Comparison of ENCODE assay signal across 9 cellular contexts in genomic region chr2:46275995-46276394, GRCh38. TPM values are rescaled to one million over a fixed set of nuclear protein-coding genes. Genes with fewer than 3 reads are reported as not detected.
DNase-seq lines count a peak whose midpoint lies in the region; ATAC-seq and TF ChIP-seq lines count a peak whose summit lies in the region.
"Had no signal": no experiment of that assay in that cellular context is flagged by ENCODE, and none has a peak within 500 bp of the region (broad histone marks: within the 10 kb centered on the region; RNA-seq: fewer than 3 reads in every experiment).

No MANE protein-coding gene starts in this region.

- CTCF ChIA-PET in Calu3 (lab: Charles Lee) = no interaction called here

- TF ChIP-seq POLR2A in esophagus squamous epithelium (IDR thresholded peaks at IDR 0.05) = no peak

- intact Hi-C loops in esophagus squamous epithelium (cut with DNase I) (no loop called here), Calu3 (cut with micrococcal nuclease; ENCODE audit: unreplicated experiment) (no loop called here)

- no peaks in the 10 kb centered on the region for H3K9me3 Mint-ChIP-seq in Calu3 (ENCODE audit: low read depth, unreplicated experiment)

- WGBS in esophagus squamous epithelium, 2 donors = 58% methylated on average over 15 of the region's 20 CpGs; no CpG with 5 or more reads in 1 of the 2 donors

- peak; percentile 17 for DNase-seq in stimulated activated CD4-positive, alpha-beta T cell treated with anti-CD3 and anti-CD28 coated beads, Interleukin-15, amount 100 ng/mL, for 24 hours
- DNase-seq in stimulated activated CD4-positive, alpha-beta T cell treated with anti-CD3 and anti-CD28 coated beads, Interleukin-4, amount 100 ng/mL, for 24 hours = no peak
- DNase-seq in esophagus squamous epithelium (lab: John Stamatoyannopoulos, UW) (no peak), midbrain (lab: John Stamatoyannopoulos, UW) (no peak), SHP77 (lab: John Stamatoyannopoulos, UW) (no peak), Calu3 (no peak)
- DNase-seq: NCI-H510A treated with DMSO at 0.1 percent for 48 hours had no signal

- H3K4me3 ChIP-seq in esophagus squamous epithelium (peak overlapping the region in 1 of 4 donors; percentile 32), mucosa of rectum (ENCODE audit: low read length in 2 of 2) (no peak overlapping the region)

- H3K27me3 ChIP-seq in esophagus squamous epithelium (no peaks in the 10 kb centered on the region), mucosa of rectum (ENCODE audit: control insufficient read depth in 2 of 2, insufficient read depth in 2 of 2, low read length in 2 of 2) (no peaks in the 10 kb centered on the region)

- H3K9ac ChIP-seq in mucosa of rectum (ENCODE audit: low read depth in 1 of 2, low read length in 2 of 2) = no peak overlapping the region

- H3K9me3 ChIP-seq in esophagus squamous epithelium (no peaks in the 10 kb centered on the region), mucosa of rectum (ENCODE audit: control insufficient read depth in 2 of 2, low read length in 2 of 2) (no peaks in the 10 kb centered on the region)

- H3K4me1 Mint-ChIP-seq in Calu3 (ENCODE audit: low read depth, unreplicated experiment) = peaks cover 9% of the 10 kb centered on the region

- H3K27ac ChIP-seq in esophagus squamous epithelium = peak overlapping the region in 3 of 4 donors; percentile 64 to 73 (median 69)
- H3K27ac ChIP-seq in mucosa of rectum (ENCODE audit: low read depth in 2 of 2, low read length in 2 of 2) = peak overlapping the region; percentile 24 to 32

- H3K36me3 ChIP-seq in esophagus squamous epithelium (no peaks in the 10 kb centered on the region), mucosa of rectum (ENCODE audit: control insufficient read depth in 2 of 2, insufficient read depth in 2 of 2, low read length in 2 of 2) (no peaks in the 10 kb centered on the region)

- no peak overlapping the region for H3K27ac Mint-ChIP-seq in Calu3 (ENCODE audit: unreplicated experiment)

- no peaks in the 10 kb centered on the region for H3K36me3 Mint-ChIP-seq in Calu3 (ENCODE audit: insufficient read depth, unreplicated experiment)

- no TSS peak for BruUV-seq in Calu3 (replicated peaks; lab: Mats Ljungman, UMichigan)

- H3K4me1 ChIP-seq in esophagus squamous epithelium (peaks cover 0 to 33% (median 13%) of the 10 kb centered on the region in 3 donors), mucosa of rectum (ENCODE audit: control insufficient read depth in 2 of 2, insufficient read depth in 2 of 2, low read length in 2 of 2) (peaks cover 0 to 2% of the 10 kb centered on the region in 2 donors)

- no peak overlapping the region for H3K4me3 Mint-ChIP-seq in Calu3 (ENCODE audit: low read depth, unreplicated experiment)

- ATAC-seq in HG03565 (IDR thresholded peaks at IDR 0.05; ENCODE audit: unreplicated experiment) = no peak

- TF ChIP-seq CTCF in esophagus squamous epithelium (IDR thresholded peaks at IDR 0.05) = no peak
- TF ChIP-seq CTCF in Calu3 (IDR thresholded peaks at IDR 0.05; ENCODE audit: unreplicated experiment) = no peak

- peaks cover 16% of the 10 kb centered on the region for H3K27me3 Mint-ChIP-seq in Calu3 (ENCODE audit: unreplicated experiment)

RNA-seq across cellular contexts. Expression of gene EPAS1, which starts 21.2 kb away (rescaled TPM):
- total RNA-seq in esophagus squamous epithelium (100 to 1,000 TPM in 2 of 4 donors, 10 to 100 TPM in 2; 86.7 to 151 (median 105) TPM), Calu3 (2022) (18.5 and 28.1 TPM in 2 replicates)
